17 cellular contexts compared by ENCODE assay signal in the genomic region with DNA sequence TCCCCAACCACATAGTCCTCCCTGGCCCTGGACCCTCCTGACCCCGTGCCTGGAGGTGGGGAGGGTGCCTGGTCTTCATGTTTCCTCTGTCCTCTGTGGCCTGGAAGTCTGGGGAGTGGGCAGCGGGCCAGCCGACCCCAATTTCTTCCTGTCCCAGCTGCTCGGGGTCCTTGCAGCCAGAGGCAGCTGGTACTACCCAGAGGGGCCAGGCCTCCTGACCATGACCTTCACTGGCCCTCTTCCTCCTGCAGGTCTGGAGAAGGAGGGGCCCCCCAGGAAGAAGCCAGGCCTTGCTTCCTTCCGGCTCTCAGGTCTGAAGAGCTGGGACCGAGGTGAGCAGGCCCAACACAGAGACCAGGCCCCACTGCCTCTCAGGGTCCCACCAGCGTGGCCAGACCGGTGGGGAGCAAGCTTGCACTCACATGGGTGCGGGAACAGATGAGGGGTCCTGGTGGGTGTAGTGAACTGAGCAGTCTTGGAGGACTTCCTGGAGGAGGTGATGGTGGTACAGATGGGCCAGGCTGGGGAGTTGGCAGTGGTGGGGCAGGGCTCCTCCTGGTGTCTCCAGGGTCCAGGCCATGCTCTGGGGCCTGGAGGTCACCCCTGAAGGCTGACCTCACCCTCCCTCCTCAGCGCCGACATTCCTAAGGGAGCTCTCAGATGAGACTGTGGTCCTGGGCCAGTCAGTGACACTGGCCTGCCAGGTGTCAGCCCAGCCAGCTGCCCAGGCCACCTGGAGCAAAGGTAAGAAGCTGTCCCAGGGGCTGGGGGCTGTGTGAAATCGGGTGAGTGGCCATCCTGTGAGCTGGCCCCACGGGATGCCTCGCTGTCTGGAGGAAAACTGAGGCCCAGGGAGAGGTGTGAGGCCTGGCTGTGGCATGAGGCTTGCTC. TPM values are rescaled to one million over a fixed set of nuclear protein-coding genes. Genes with fewer than 3 reads are reported as not detected.
DNase-seq lines count a peak whose midpoint lies in the region; ATAC-seq lines count a peak whose summit lies in the region.
"Had no signal": no experiment of that assay in that cellular context is flagged by ENCODE, and none has a peak within 500 bp of the region (broad histone marks: within the 10 kb centered on the region; RNA-seq: fewer than 3 reads in every experiment).

No MANE protein-coding gene starts in this region.

- ATAC-seq in aorta (ENCODE audit: low FRiP score): no peak
- no peak for ATAC-seq in activated T-cell treated with anti-CD3 and anti-CD28 coated beads, Interleukin-2, amount 50 U/mL, for 72 hours (replicated peaks in 1 of 2)
- ATAC-seq: stimulated activated memory B cell treated with anti-CD40 and anti-IgM and Interleukin-4, amounts not matched to agents 10 μg/mL and 1 μg/mL and 100 μg/mL, for 72 hours; T-cell had no signal

- H3K4me1 ChIP-seq in aorta (ENCODE audit: control insufficient read depth in 1 of 2, insufficient read depth in 2 of 2, low read length in 2 of 2): no peaks in the 10 kb centered on the region

- H3K36me3 Mint-ChIP-seq in activated T-cell treated with anti-CD3 and anti-CD28 coated beads, Interleukin-2, amount 50 U/mL, for 72 hours (ENCODE audit: insufficient read depth in 2 of 2): no peaks in the 10 kb centered on the region
- H3K36me3 Mint-ChIP-seq: activated naive CD8-positive, alpha-beta T cell treated with anti-CD3 and anti-CD28 coated beads, Interleukin-2, amount 10 ng/mL, durations not matched to agents 7 days and 5 days; stimulated activated memory B cell treated with anti-CD40 and anti-IgM and Interleukin-4, amounts not matched to agents 10 μg/mL and 1 μg/mL and 100 μg/mL, for 72 hours; T-cell had no signal

- peaks cover 4% of the 10 kb centered on the region for H3K4me1 Mint-ChIP-seq in activated T-cell treated with anti-CD3 and anti-CD28 coated beads, Interleukin-2, amount 50 U/mL, for 72 hours (ENCODE audit: low read depth)

- WGBS in aorta, 2 donors: 89 to 91% methylated on average over 14 of the region's 14 CpGs

- no peak overlapping the region for H3K27ac Mint-ChIP-seq in activated T-cell treated with anti-CD3 and anti-CD28 coated beads, Interleukin-2, amount 50 U/mL, for 72 hours
- H3K27ac Mint-ChIP-seq: activated naive CD8-positive, alpha-beta T cell treated with anti-CD3 and anti-CD28 coated beads, Interleukin-2, amount 10 ng/mL, durations not matched to agents 7 days and 5 days; activated T-cell treated with anti-CD3 and anti-CD28 coated beads, Interleukin-2, amount 50 U/mL, for 24 hours; endodermal cell; stimulated activated memory B cell treated with anti-CD40 and anti-IgM and Interleukin-4, amounts not matched to agents 10 μg/mL and 1 μg/mL and 100 μg/mL, for 72 hours; T-cell had no signal

- H3K36me3 ChIP-seq in aorta (ENCODE audit: control insufficient read depth in 1 of 2, insufficient read depth in 2 of 2, low read length in 1 of 2): no peaks in the 10 kb centered on the region

- no peak overlapping the region for H3K4me3 ChIP-seq in aorta (ENCODE audit: low read length in 2 of 2)

- H3K27ac ChIP-seq in aorta (ENCODE audit: low read depth in 1 of 2, low read length in 2 of 2): no peak overlapping the region
- H3K27ac ChIP-seq: VCaP had no signal

- H3K27me3 ChIP-seq in aorta (ENCODE audit: control insufficient read depth in 1 of 2, insufficient read depth in 2 of 2, low read length in 1 of 2): no peaks in the 10 kb centered on the region

- H3K9me3 Mint-ChIP-seq in activated T-cell treated with anti-CD3 and anti-CD28 coated beads, Interleukin-2, amount 50 U/mL, for 72 hours: no peaks in the 10 kb centered on the region
- H3K9me3 Mint-ChIP-seq: activated naive CD8-positive, alpha-beta T cell treated with anti-CD3 and anti-CD28 coated beads, Interleukin-2, amount 10 ng/mL, durations not matched to agents 7 days and 5 days; activated T-cell treated with anti-CD3 and anti-CD28 coated beads, Interleukin-2, amount 50 U/mL, for 24 hours; endodermal cell; stimulated activated memory B cell treated with anti-CD40 and anti-IgM and Interleukin-4, amounts not matched to agents 10 μg/mL and 1 μg/mL and 100 μg/mL, for 72 hours; T-cell had no signal

- H3K27me3 Mint-ChIP-seq in activated T-cell treated with anti-CD3 and anti-CD28 coated beads, Interleukin-2, amount 50 U/mL, for 72 hours (ENCODE audit: low read depth): peaks cover 3% of the 10 kb centered on the region

- DNase-seq in stimulated activated CD4-positive, alpha-beta T cell treated with anti-CD3 and anti-CD28 coated beads, Interleukin-1b, Interleukin-23, amount 100 ng/mL, for 48 hours: peak; percentile 0
- DNase-seq in stimulated activated CD4-positive, alpha-beta T cell treated with anti-CD3 and anti-CD28 coated beads, Interleukin-15, amount 100 ng/mL, for 24 hours: no peak
- DNase-seq in cardiac septum (ENCODE audit: low spot score): peak; percentile 73
- peak; percentile 79 for DNase-seq in posterior vena cava (ENCODE audit: low spot score)
- peak; percentile 46 to 64 for DNase-seq in aorta
- DNase-seq in ureter (ENCODE audit: low spot score): no peak
- no peak for DNase-seq in GOT3 (lab: John Stamatoyannopoulos, UW)
- DNase-seq in activated T-cell treated with anti-CD3 and anti-CD28 coated beads, Interleukin-2, amount 50 U/mL, for 72 hours: no peak
- DNase-seq: activated CD4-positive, alpha-beta T cell treated with anti-CD3 and anti-CD28 coated beads, Interleukin-2, amount 50 U/mL, for 48 hours; activated naive CD8-positive, alpha-beta T cell treated with anti-CD3 and anti-CD28 coated beads, Interleukin-2, amount 10 ng/mL, durations not matched to agents 7 days and 5 days; activated T-cell treated with anti-CD3 and anti-CD28 coated beads, Interleukin-2, amount 50 U/mL, for 24 hours; endodermal cell; RPMI8226; T-cell had no signal

- intact Hi-C loops in cardiac septum (cut with DNase I): no loop called here
- intact Hi-C loops in posterior vena cava (cut with DNase I): no loop called here
- intact Hi-C loops in aorta (cut with DNase I): loop anchor here in 1 of 2 donors (10.0 kb wide), 2 partner anchors 99 to 111 kb away; partner anchors contain the start of gene RNF187

- H3K4me3 Mint-ChIP-seq in activated T-cell treated with anti-CD3 and anti-CD28 coated beads, Interleukin-2, amount 50 U/mL, for 72 hours: no peak overlapping the region
- H3K4me3 Mint-ChIP-seq: activated naive CD8-positive, alpha-beta T cell treated with anti-CD3 and anti-CD28 coated beads, Interleukin-2, amount 10 ng/mL, durations not matched to agents 7 days and 5 days; activated T-cell treated with anti-CD3 and anti-CD28 coated beads, Interleukin-2, amount 50 U/mL, for 24 hours; endodermal cell; stimulated activated memory B cell treated with anti-CD40 and anti-IgM and Interleukin-4, amounts not matched to agents 10 μg/mL and 1 μg/mL and 100 μg/mL, for 72 hours; T-cell had no signal

- no peaks in the 10 kb centered on the region for H3K9me3 ChIP-seq in aorta (ENCODE audit: control insufficient read depth, low read length)

RNA-seq across cellular contexts. Expression of gene TRIM11, which starts 32.7 kb away (rescaled TPM):
- total RNA-seq in cardiac septum (7.3 TPM), posterior vena cava (10 to 100 TPM; 12.7 to 13.3 TPM), aorta (10 to 100 TPM; 16.2 to 20.3 TPM), ureter (40.1 TPM)
- polyA plus RNA-seq in aorta: 10 to 100 TPM in 1 of 2 donors, 1 to 10 TPM in 1; 5.8 to 12.2 TPM
- total RNA-seq in activated T-cell treated with anti-CD3 and anti-CD28 coated beads, Interleukin-2, amount 50 U/mL, for 72 hours: 10 to 100 TPM; 43.5 to 51.4 TPM

RNA-seq across cellular contexts. Expression of gene TRIM17, which starts 42.7 kb away (rescaled TPM):
- total RNA-seq in cardiac septum (0.46 TPM), posterior vena cava (1 to 10 TPM in 1 of 2 donors, under 1 TPM in 1; 0.38 to 1.9 TPM), aorta (1 to 10 TPM in 1 of 2 donors, under 1 TPM in 1; 0.62 to 2.5 TPM), ureter (22.6 TPM)
- polyA plus RNA-seq in aorta: not detected
- 1 to 10 TPM; 1.6 to 6.2 TPM for total RNA-seq in activated T-cell treated with anti-CD3 and anti-CD28 coated beads, Interleukin-2, amount 50 U/mL, for 72 hours
- total RNA-seq: MCF 10A had no signal

Comparison
In these comparisons a context has a peak if more than half of its experiments do, and no peak if none do; other contexts are left out.
1. DNase-seq: peak in stimulated activated CD4-positive, alpha-beta T cell treated with anti-CD3 and anti-CD28 coated beads, Interleukin-1b, Interleukin-23, amount 100 ng/mL, for 48 hours (single experiment), cardiac septum (single experiment), posterior vena cava (single experiment) and aorta (2 of 2); none in stimulated activated CD4-positive, alpha-beta T cell treated with anti-CD3 and anti-CD28 coated beads, Interleukin-15, amount 100 ng/mL, for 24 hours (single experiment), ureter (single experiment), GOT3 (single experiment) and activated T-cell treated with anti-CD3 and anti-CD28 coated beads, Interleukin-2, amount 50 U/mL, for 72 hours (0 of 2).